In genomic region chr6:149925253-149925973, GRCh38 we compare ENCODE assay signal across 8 cellular contexts. TPM values are rescaled to one million over a fixed set of nuclear protein-coding genes. Genes with fewer than 3 reads are reported as not detected.
A peak's percentile ranks its signal among the peaks of the same experiment; 100 is the strongest.
DNase-seq lines count a peak whose midpoint lies in the region; ATAC-seq and TF ChIP-seq lines count a peak whose summit lies in the region.

No MANE protein-coding gene starts in this region.

- H3K9ac ChIP-seq in HUES64 (ENCODE audit: low read depth, low read length) (peak overlapping the region; percentile 35; the same call in 1 of the 2 replicates), mucosa of stomach (ENCODE audit: low read length) (peak overlapping the region; percentile 61)

- H3K36me3 Mint-ChIP-seq in effector memory CD8-positive, alpha-beta T cell (ENCODE audit: insufficient read depth): peaks cover 5% of the 10 kb centered on the region

- 10% methylated on average over 34 of the region's 34 CpGs for WGBS in HUES64

- H3K27me3 ChIP-seq in HUES64 (ENCODE audit: insufficient read depth, low read length) (peaks cover 84% of the 10 kb centered on the region), mucosa of stomach (ENCODE audit: control insufficient read depth, insufficient read depth, low read length) (peaks cover 43% of the 10 kb centered on the region), foreskin keratinocyte (peaks cover 24% of the 10 kb centered on the region)

- H3K4me3 ChIP-seq in HUES64 (ENCODE audit: low read length): peak overlapping the region; percentile 65
- peak overlapping the region; percentile 73 for H3K4me3 ChIP-seq in mucosa of stomach (ENCODE audit: low read length)

- no peaks in the 10 kb centered on the region for H3K9me3 Mint-ChIP-seq in effector memory CD8-positive, alpha-beta T cell

- no peaks in the 10 kb centered on the region for H3K4me1 ChIP-seq in HUES64 (ENCODE audit: insufficient read depth, low read length)
- peaks cover 22% of the 10 kb centered on the region for H3K4me1 ChIP-seq in mucosa of stomach (ENCODE audit: control insufficient read depth, insufficient read depth, low read length)
- no peaks in the 10 kb centered on the region for H3K4me1 ChIP-seq in foreskin keratinocyte

- no peak for TF ChIP-seq CTCF in foreskin keratinocyte (conservative IDR thresholded peaks at IDR 0.05)

- H3K36me3 ChIP-seq in HUES64 (ENCODE audit: insufficient read depth, low read length): no peaks in the 10 kb centered on the region
- no peaks in the 10 kb centered on the region for H3K36me3 ChIP-seq in mucosa of stomach (ENCODE audit: control insufficient read depth, insufficient read depth, low read length)

- H3K27me3 Mint-ChIP-seq in effector memory CD8-positive, alpha-beta T cell: peaks cover 95 to 100% of the 10 kb centered on the region in 2 donors

- ATAC-seq in effector memory CD8-positive, alpha-beta T cell (replicated peaks): no peak
- no peak for ATAC-seq in foreskin keratinocyte
- ATAC-seq in GM18520 (IDR thresholded peaks at IDR 0.05; ENCODE audit: unreplicated experiment): no peak

- no peaks in the 10 kb centered on the region for H3K9me3 ChIP-seq in HUES64 (ENCODE audit: insufficient read depth, low read depth, low read length)
- H3K9me3 ChIP-seq in mucosa of stomach (ENCODE audit: control insufficient read depth, low read length): no peaks in the 10 kb centered on the region

- H3K4me1 Mint-ChIP-seq in effector memory CD8-positive, alpha-beta T cell (ENCODE audit: low read depth in 2 of 2): peaks cover 15 to 22% of the 10 kb centered on the region in 2 donors

- no peak overlapping the region for H3K27ac ChIP-seq in HUES64 (ENCODE audit: low read depth, low read length)
- H3K27ac ChIP-seq in foreskin keratinocyte: no peak overlapping the region

- no peak overlapping the region for H3K27ac Mint-ChIP-seq in effector memory CD8-positive, alpha-beta T cell

- peak; percentile 13 for DNase-seq in AG08395 (ENCODE audit: low spot score)
- no peak for DNase-seq in effector memory CD8-positive, alpha-beta T cell
- no peak for DNase-seq in foreskin keratinocyte
- DNase-seq in NCI-H345 treated with DMSO at 0.1 percent for 48 hours (lab: John Stamatoyannopoulos, UW; ENCODE audit: unreplicated experiment): no peak
- no peak for DNase-seq in amniotic stem cell (lab: John Stamatoyannopoulos, UW)

- peak overlapping the region; percentile 19 to 51 for H3K4me3 Mint-ChIP-seq in effector memory CD8-positive, alpha-beta T cell

RNA-seq across cellular contexts. Expression of gene RAET1G, which starts 2.5 kb away (rescaled TPM):
- polyA plus RNA-seq in HUES64 (2013, experiment 1 of 2): not detected
- polyA plus RNA-seq in HUES64 (2013, experiment 2 of 2): not detected
- total RNA-seq in foreskin keratinocyte: 1.0 and 1.2 TPM in 2 replicates
- polyA plus RNA-seq in foreskin keratinocyte: 1.1 and 1.8 TPM in 2 replicates

RNA-seq across cellular contexts. Expression of gene ULBP2, which starts 16.4 kb away (rescaled TPM):
- not detected for polyA plus RNA-seq in HUES64 (2013, experiment 1 of 2)
- not detected for polyA plus RNA-seq in HUES64 (2013, experiment 2 of 2)
- 8.3 and 10.6 TPM in 2 replicates for total RNA-seq in foreskin keratinocyte
- 9.8 and 9.9 TPM in 2 replicates for polyA plus RNA-seq in foreskin keratinocyte

RNA-seq across cellular contexts. Expression of gene RAET1E, which starts 27.5 kb away (rescaled TPM):
- not detected for polyA plus RNA-seq in HUES64 (2013, experiment 1 of 2)
- not detected for polyA plus RNA-seq in HUES64 (2013, experiment 2 of 2)
- 1.1 and 1.5 TPM in 2 replicates for total RNA-seq in foreskin keratinocyte
- 0.97 and 1.1 TPM in 2 replicates for polyA plus RNA-seq in foreskin keratinocyte

RNA-seq across cellular contexts. Expression of gene ULBP1, which starts 38.3 kb away (rescaled TPM):
- 0.20 TPM for polyA plus RNA-seq in HUES64 (2013, experiment 1 of 2)
- 0.76 TPM for polyA plus RNA-seq in HUES64 (2013, experiment 2 of 2)
- total RNA-seq in foreskin keratinocyte: 1.9 and 6.4 TPM in 2 replicates
- 0.93 and 2.9 TPM in 2 replicates for polyA plus RNA-seq in foreskin keratinocyte
